ENCODE assay signal across 22 cellular contexts in the genomic region with DNA sequence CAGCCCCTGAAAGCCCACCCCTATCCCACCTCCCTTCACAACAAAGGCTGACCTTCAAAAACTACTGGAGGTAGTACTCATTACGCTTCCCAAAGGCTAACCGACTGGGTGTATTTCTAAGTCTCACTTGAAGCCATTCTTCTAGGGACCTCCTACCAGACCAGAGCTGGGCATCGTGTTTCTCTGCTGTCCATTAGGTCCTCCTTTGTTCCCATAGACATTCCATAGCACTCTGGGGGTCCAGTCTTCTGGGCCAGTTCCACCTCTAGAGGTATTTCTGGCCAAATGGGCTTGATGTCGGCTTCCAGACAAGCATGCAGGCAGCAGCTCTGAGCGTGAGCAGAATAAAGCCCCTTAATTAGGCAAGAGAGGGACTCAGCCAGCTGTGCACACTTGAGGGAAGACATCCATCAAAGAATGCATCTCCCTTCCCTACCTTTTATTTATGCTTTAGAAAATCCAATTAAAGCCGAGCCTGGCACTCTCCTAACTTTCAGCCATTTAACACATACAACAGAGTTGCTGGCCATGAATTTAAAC.
DNase-seq lines count a peak whose midpoint lies in the region; ATAC-seq and TF ChIP-seq lines count a peak whose summit lies in the region.
"Had no signal": no experiment of that assay in that cellular context is flagged by ENCODE, and none has a peak within 500 bp of the region (broad histone marks: within the 10 kb centered on the region; RNA-seq: fewer than 3 reads in every experiment).

No MANE protein-coding gene starts in this region.

- TF ChIP-seq POLR2A in transverse colon (IDR thresholded peaks at IDR 0.05) (no peak), gastrocnemius medialis (IDR thresholded peaks at IDR 0.05) (no peak)

- DNase-seq in heart right ventricle (no peak), right cardiac atrium (no peak), astrocyte of the hippocampus (ENCODE audit: low read depth, low spot score) (peak; percentile 50), transverse colon (no peak), gastrocnemius medialis (no peak)
- no peak for DNase-seq in stimulated activated CD4-positive, alpha-beta T cell treated with anti-CD3 and anti-CD28 coated beads, Interleukin-4, amount 100 ng/mL, for 24 hours
- DNase-seq: activated CD4-positive, alpha-beta T cell treated with anti-CD3 and anti-CD28 coated beads, Interleukin-2, amount 10 ng/mL, durations not matched to agents 24 days and 14 days; activated CD8-positive, alpha-beta memory T cell treated with anti-CD3 and anti-CD28 coated beads, Interleukin-2, amount 10 ng/mL, durations not matched to agents 7 days and 5 days; activated naive CD8-positive, alpha-beta T cell treated with anti-CD3 and anti-CD28 coated beads, Interleukin-2, amount 10 ng/mL, durations not matched to agents 7 days and 5 days; cerebellar nuclear complex; effector CD8-positive, alpha-beta T cell; H7; naive thymus-derived CD4-positive, alpha-beta T cell; NCI-H1105; NCI-H2171; pancreas; T-helper 17 cell had no signal

- ATAC-seq in heart right ventricle (no peak), right cardiac atrium (no peak), gastrocnemius medialis (no peak), GM21717 (IDR thresholded peaks at IDR 0.05; ENCODE audit: unreplicated experiment) (no peak)
- ATAC-seq: activated CD8-positive, alpha-beta memory T cell treated with anti-CD3 and anti-CD28 coated beads, Interleukin-2, amount 10 ng/mL, durations not matched to agents 7 days and 5 days; activated T-helper 17 cell treated with anti-CD3 and anti-CD28 coated beads, Interleukin-2, amount 50 U/mL, for 72 hours; naive thymus-derived CD4-positive, alpha-beta T cell; pancreas; T-helper 17 cell had no signal

- H3K9me3 ChIP-seq in heart right ventricle (no peaks in the 10 kb centered on the region), right cardiac atrium (ENCODE audit: control insufficient read depth, low read length) (no peaks in the 10 kb centered on the region), mucosa of rectum (ENCODE audit: control insufficient read depth in 2 of 2, low read length in 2 of 2) (no peaks in the 10 kb centered on the region), transverse colon (no peaks in the 10 kb centered on the region), gastrocnemius medialis (no peaks in the 10 kb centered on the region)
- H3K9me3 ChIP-seq: pancreas had no signal

- TF ChIP-seq EP300 in transverse colon (IDR thresholded peaks at IDR 0.05; ENCODE audit: low read depth), result no peak

- intact Hi-C loops in heart right ventricle (cut with DNase I) (loop anchor here in 2 of 10 donors (5.0 kb wide), 2 partner anchors 53 to 58 kb away; no protein-coding TSS in a partner anchor), right cardiac atrium (cut with DNase I) (no loop called here), transverse colon (cut with DNase I; ENCODE audit: low total_unique reads) (no loop called here), gastrocnemius medialis (cut with DNase I; ENCODE audit: low total_unique reads) (no loop called here)

- H3K4me1 ChIP-seq in heart right ventricle, result peaks cover 0 to 21% (median 2%) of the 10 kb centered on the region in 9 donors
- H3K4me1 ChIP-seq in right cardiac atrium (ENCODE audit: control insufficient read depth, insufficient read depth, low read length), result peaks cover 2% of the 10 kb centered on the region
- peaks cover 0 to 3% of the 10 kb centered on the region in 2 donors for H3K4me1 ChIP-seq in mucosa of rectum (ENCODE audit: control insufficient read depth in 2 of 2, insufficient read depth in 2 of 2, low read length in 2 of 2)
- H3K4me1 ChIP-seq in transverse colon, result peaks cover 0 to 19% (median 2%) of the 10 kb centered on the region in 4 donors
- H3K4me1 ChIP-seq in gastrocnemius medialis, result peaks cover 0 to 8% of the 10 kb centered on the region in 2 donors
- H3K4me1 ChIP-seq: BLaER1 treated with 17β-estradiol and CSF1 and Interleukin-3, amounts not matched to agents 10 nM and 100 nM; pancreas had no signal

- no peaks in the 10 kb centered on the region for H3K27me3 ChIP-seq in heart right ventricle
- no peaks in the 10 kb centered on the region for H3K27me3 ChIP-seq in right cardiac atrium (ENCODE audit: control insufficient read depth, insufficient read depth)
- H3K27me3 ChIP-seq in mucosa of rectum (ENCODE audit: control insufficient read depth in 2 of 2, insufficient read depth in 2 of 2, low read length in 2 of 2), result no peaks in the 10 kb centered on the region
- H3K27me3 ChIP-seq in transverse colon, result no peaks in the 10 kb centered on the region
- H3K27me3 ChIP-seq in gastrocnemius medialis, result no peaks in the 10 kb centered on the region
- H3K27me3 ChIP-seq: BLaER1 treated with 17β-estradiol and CSF1 and Interleukin-3, amounts not matched to agents 10 nM and 100 nM; pancreas had no signal

- 86 to 87% methylated on average over 6 of the region's 6 CpGs for WGBS in heart right ventricle, 2 donors
- WGBS in right cardiac atrium, result 87% methylated on average over 6 of the region's 6 CpGs
- 76 to 88% methylated on average over 6 of the region's 6 CpGs for WGBS in transverse colon (ENCODE audit: low coverage in 1 of 2), 2 donors

- H3K27ac ChIP-seq in heart right ventricle (peak overlapping the region in 6 of 10 donors; percentile 5 to 71 (median 46)), right cardiac atrium (ENCODE audit: low read length) (no peak overlapping the region), mucosa of rectum (ENCODE audit: low read depth in 2 of 2, low read length in 2 of 2) (peak overlapping the region; percentile 62 to 71), transverse colon (peak overlapping the region; percentile 77 to 84 (median 78)), gastrocnemius medialis (no peak overlapping the region)
- H3K27ac ChIP-seq: BLaER1 treated with 17β-estradiol and CSF1 and Interleukin-3, amounts not matched to agents 10 nM and 100 nM; pancreas; SK-N-MC had no signal

- H3K36me3 ChIP-seq in heart right ventricle (no peaks in the 10 kb centered on the region), mucosa of rectum (ENCODE audit: control insufficient read depth in 2 of 2, insufficient read depth in 2 of 2, low read length in 2 of 2) (no peaks in the 10 kb centered on the region), transverse colon (no peaks in the 10 kb centered on the region), gastrocnemius medialis (no peaks in the 10 kb centered on the region)
- H3K36me3 ChIP-seq: BLaER1 treated with 17β-estradiol and CSF1 and Interleukin-3, amounts not matched to agents 10 nM and 100 nM; pancreas had no signal

- no peak overlapping the region for H3K4me3 ChIP-seq in heart right ventricle
- H3K4me3 ChIP-seq in right cardiac atrium (ENCODE audit: low read length), result no peak overlapping the region
- H3K4me3 ChIP-seq in mucosa of rectum (ENCODE audit: low read length in 2 of 2), result no peak overlapping the region
- no peak overlapping the region for H3K4me3 ChIP-seq in transverse colon
- no peak overlapping the region for H3K4me3 ChIP-seq in gastrocnemius medialis
- H3K4me3 ChIP-seq: BLaER1 treated with 17β-estradiol and CSF1 and Interleukin-3, amounts not matched to agents 10 nM and 100 nM; pancreas; SK-N-MC had no signal

- no peak for TF ChIP-seq CTCF in heart right ventricle (IDR thresholded peaks at IDR 0.05)
- TF ChIP-seq CTCF in transverse colon (IDR thresholded peaks at IDR 0.05), result no peak
- TF ChIP-seq CTCF in gastrocnemius medialis (IDR thresholded peaks at IDR 0.05 in 4 of 5, conservative IDR thresholded peaks at IDR 0.05 in 1 of 5), result no peak

- in situ Hi-C loops in transverse colon (cut with MboI; ENCODE audit: low pct_ligation_motif_present in 1 of 4, low pct_unique_long_range_greater_than_20kb in 1 of 4, low sequenced_read_pairs in 3 of 4), result no loop called here
- in situ Hi-C loops in gastrocnemius medialis (cut with MboI; ENCODE audit: low sequenced_read_pairs in 4 of 4), result no loop called here

- H3K9ac ChIP-seq in mucosa of rectum (ENCODE audit: low read depth in 1 of 2, low read length in 2 of 2), result no peak overlapping the region
- H3K9ac ChIP-seq: BLaER1 treated with 17β-estradiol and CSF1 and Interleukin-3, amounts not matched to agents 10 nM and 100 nM had no signal

Comparison
In these comparisons a context has a peak if more than half of its experiments do, and no peak if none do; other contexts are left out.
1. H3K27ac ChIP-seq: peak in heart right ventricle (6 of 10), mucosa of rectum (2 of 2) and transverse colon (4 of 4); none in right cardiac atrium (single experiment) and gastrocnemius medialis (0 of 4).